In the genomic region with DNA sequence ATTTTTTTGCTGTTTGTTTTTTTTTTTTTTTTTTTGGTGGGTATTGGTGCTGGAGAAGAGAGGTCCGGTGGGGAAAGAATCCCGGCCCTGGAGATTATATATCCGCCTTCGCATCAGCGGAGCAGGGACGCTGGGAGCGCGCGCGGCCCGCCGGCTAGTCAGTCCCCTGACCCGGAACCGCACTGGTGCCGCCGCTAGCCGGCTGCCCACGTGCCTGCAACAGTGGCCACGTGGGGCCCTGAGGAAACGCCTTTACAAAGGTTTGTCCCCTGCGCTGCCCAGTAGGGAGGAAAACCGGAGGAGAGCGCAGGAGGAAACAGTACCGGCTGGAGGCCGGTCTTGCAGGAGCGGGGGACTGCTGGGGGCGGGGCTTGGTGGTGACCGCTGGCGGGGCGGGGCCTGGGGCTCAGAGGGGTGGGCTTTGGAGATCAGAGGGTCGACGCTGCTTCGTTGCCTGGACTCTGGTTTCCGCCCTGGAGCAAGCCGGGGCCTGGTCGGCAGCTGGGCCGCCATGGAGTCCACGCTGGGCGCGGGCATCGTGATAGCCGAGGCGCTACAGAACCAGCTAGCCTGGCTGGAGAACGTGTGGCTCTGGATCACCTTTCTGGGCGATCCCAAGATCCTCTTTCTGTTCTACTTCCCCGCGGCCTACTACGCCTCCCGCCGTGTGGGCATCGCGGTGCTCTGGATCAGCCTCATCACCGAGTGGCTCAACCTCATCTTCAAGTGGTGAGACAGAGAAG, we compare ENCODE assay signal across 1 cellular context.
A peak's percentile ranks its signal among the peaks of the same experiment; 100 is the strongest.
TF ChIP-seq lines count a peak whose summit lies in the region.

A gene with protein sequence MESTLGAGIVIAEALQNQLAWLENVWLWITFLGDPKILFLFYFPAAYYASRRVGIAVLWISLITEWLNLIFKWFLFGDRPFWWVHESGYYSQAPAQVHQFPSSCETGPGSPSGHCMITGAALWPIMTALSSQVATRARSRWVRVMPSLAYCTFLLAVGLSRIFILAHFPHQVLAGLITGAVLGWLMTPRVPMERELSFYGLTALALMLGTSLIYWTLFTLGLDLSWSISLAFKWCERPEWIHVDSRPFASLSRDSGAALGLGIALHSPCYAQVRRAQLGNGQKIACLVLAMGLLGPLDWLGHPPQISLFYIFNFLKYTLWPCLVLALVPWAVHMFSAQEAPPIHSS (plus strand): TSS at position 281 of the 743 bp plus-strand sequence. CDS start 231 bp downstream, at position 512.

TF ChIP-seq in HepG2, 621 proteins besides CTCF, POLR2A, EP300 and RAD21 (continued from another document and continues in another):
- TF ChIP-seq ZNF367 (CRISPR knock-in tag; IDR thresholded peaks at IDR 0.05; ENCODE audit: borderline replicate concordance) (peak; percentile 14; the same call in 1 of the 2 replicates), ZNF703 (CRISPR knock-in tag; IDR thresholded peaks at IDR 0.05; ENCODE audit: borderline replicate concordance) (no peak), ZNF672 (CRISPR knock-in tag; IDR thresholded peaks at IDR 0.05) (peak; percentile 91; the same call in 1 of the 2 replicates), ZNF10 (CRISPR knock-in tag; IDR thresholded peaks at IDR 0.05; ENCODE audit: borderline replicate concordance, low read depth) (0 out of 2 replicates have a peak, but pooled peaks have one; percentile 68), HNF4G (IDR thresholded peaks at IDR 0.05; ENCODE audit: borderline replicate concordance, low read depth, low read length) (peak; percentile 12; the same call in 1 of the 2 replicates), HNF4G (CRISPR knock-in tag; IDR thresholded peaks at IDR 0.05; ENCODE audit: borderline replicate concordance, low read depth) (peak; percentile 38; the same call in 1 of the 2 replicates), NFATC3 (CRISPR knock-in tag; IDR thresholded peaks at IDR 0.05) (no peak), ZNF441 (CRISPR knock-in tag; IDR thresholded peaks at IDR 0.05; ENCODE audit: borderline replicate concordance) (peak; percentile 97), U2AF1 (optimal IDR thresholded peaks at IDR 0.05; ENCODE audit: low read depth, low read length) (no peak), ZNF253 (CRISPR knock-in tag; IDR thresholded peaks at IDR 0.05; ENCODE audit: borderline replicate concordance) (no peak; the same call in 1 of the 2 replicates), REXO4 (CRISPR knock-in tag; IDR thresholded peaks at IDR 0.05; ENCODE audit: borderline replicate concordance) (no peak), ZNF543 (CRISPR knock-in tag; IDR thresholded peaks at IDR 0.05) (peak; percentile 91), FOXC1 (CRISPR knock-in tag; IDR thresholded peaks at IDR 0.05; ENCODE audit: borderline replicate concordance) (peak; percentile 82), ZNF225 (CRISPR knock-in tag; IDR thresholded peaks at IDR 0.05) (peak; percentile 92; the same call in 1 of the 2 replicates), MAFK (conservative IDR thresholded peaks at IDR 0.05 in 1 of 2, IDR thresholded peaks at IDR 0.05 in 1 of 2; ENCODE audit: low read length in 2 of 2) (no peak), ZNF274 (CRISPR knock-in tag; IDR thresholded peaks at IDR 0.05) (peak; percentile 93), TSC22D2 (CRISPR knock-in tag; IDR thresholded peaks at IDR 0.05; ENCODE audit: borderline replicate concordance) (peak; percentile 39; the same call in 1 of the 2 replicates), ZFP82 (CRISPR knock-in tag; IDR thresholded peaks at IDR 0.05; ENCODE audit: borderline replicate concordance) (peak; percentile 97; the same call in 1 of the 2 replicates), ZNF788 (CRISPR knock-in tag; IDR thresholded peaks at IDR 0.05; ENCODE audit: borderline replicate concordance) (peak; percentile 100), ATAD3A (CRISPR knock-in tag; IDR thresholded peaks at IDR 0.05) (no peak), ZKSCAN5 (CRISPR knock-in tag; IDR thresholded peaks at IDR 0.05) (0 out of 2 replicates have a peak, but pooled peaks have one; percentile 59), SMYD3 (CRISPR knock-in tag; IDR thresholded peaks at IDR 0.05) (peak; percentile 80), ZNF207 (IDR thresholded peaks at IDR 0.05; ENCODE audit: borderline replicate concordance) (no peak), SNAPC2 (CRISPR knock-in tag; IDR thresholded peaks at IDR 0.05) (peak; percentile 94)
- TF ChIP-seq, protein P1, sequence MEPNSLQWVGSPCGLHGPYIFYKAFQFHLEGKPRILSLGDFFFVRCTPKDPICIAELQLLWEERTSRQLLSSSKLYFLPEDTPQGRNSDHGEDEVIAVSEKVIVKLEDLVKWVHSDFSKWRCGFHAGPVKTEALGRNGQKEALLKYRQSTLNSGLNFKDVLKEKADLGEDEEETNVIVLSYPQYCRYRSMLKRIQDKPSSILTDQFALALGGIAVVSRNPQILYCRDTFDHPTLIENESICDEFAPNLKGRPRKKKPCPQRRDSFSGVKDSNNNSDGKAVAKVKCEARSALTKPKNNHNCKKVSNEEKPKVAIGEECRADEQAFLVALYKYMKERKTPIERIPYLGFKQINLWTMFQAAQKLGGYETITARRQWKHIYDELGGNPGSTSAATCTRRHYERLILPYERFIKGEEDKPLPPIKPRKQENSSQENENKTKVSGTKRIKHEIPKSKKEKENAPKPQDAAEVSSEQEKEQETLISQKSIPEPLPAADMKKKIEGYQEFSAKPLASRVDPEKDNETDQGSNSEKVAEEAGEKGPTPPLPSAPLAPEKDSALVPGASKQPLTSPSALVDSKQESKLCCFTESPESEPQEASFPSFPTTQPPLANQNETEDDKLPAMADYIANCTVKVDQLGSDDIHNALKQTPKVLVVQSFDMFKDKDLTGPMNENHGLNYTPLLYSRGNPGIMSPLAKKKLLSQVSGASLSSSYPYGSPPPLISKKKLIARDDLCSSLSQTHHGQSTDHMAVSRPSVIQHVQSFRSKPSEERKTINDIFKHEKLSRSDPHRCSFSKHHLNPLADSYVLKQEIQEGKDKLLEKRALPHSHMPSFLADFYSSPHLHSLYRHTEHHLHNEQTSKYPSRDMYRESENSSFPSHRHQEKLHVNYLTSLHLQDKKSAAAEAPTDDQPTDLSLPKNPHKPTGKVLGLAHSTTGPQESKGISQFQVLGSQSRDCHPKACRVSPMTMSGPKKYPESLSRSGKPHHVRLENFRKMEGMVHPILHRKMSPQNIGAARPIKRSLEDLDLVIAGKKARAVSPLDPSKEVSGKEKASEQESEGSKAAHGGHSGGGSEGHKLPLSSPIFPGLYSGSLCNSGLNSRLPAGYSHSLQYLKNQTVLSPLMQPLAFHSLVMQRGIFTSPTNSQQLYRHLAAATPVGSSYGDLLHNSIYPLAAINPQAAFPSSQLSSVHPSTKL (CRISPR knock-in tag; IDR thresholded peaks at IDR 0.05) = peak; percentile 79
- TF ChIP-seq, protein P2, sequence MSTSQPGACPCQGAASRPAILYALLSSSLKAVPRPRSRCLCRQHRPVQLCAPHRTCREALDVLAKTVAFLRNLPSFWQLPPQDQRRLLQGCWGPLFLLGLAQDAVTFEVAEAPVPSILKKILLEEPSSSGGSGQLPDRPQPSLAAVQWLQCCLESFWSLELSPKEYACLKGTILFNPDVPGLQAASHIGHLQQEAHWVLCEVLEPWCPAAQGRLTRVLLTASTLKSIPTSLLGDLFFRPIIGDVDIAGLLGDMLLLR (CRISPR knock-in tag; IDR thresholded peaks at IDR 0.05) = peak; percentile 100
- TF ChIP-seq, protein P3, sequence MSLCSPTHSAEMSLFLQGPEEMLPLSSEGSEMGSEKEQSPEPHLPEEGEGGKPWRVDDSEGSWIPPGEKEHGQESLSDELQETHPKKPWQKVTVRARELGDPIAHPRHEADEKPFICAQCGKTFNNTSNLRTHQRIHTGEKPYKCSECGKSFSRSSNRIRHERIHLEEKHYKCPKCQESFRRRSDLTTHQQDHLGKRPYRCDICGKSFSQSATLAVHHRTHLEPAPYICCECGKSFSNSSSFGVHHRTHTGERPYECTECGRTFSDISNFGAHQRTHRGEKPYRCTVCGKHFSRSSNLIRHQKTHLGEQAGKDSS (CRISPR knock-in tag; IDR thresholded peaks at IDR 0.05; ENCODE audit: borderline replicate concordance, low read depth) = peak; percentile 74; the same call in 1 of the 2 replicates
- TF ChIP-seq, protein P4, sequence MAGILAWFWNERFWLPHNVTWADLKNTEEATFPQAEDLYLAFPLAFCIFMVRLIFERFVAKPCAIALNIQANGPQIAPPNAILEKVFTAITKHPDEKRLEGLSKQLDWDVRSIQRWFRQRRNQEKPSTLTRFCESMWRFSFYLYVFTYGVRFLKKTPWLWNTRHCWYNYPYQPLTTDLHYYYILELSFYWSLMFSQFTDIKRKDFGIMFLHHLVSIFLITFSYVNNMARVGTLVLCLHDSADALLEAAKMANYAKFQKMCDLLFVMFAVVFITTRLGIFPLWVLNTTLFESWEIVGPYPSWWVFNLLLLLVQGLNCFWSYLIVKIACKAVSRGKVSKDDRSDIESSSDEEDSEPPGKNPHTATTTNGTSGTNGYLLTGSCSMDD (CRISPR knock-in tag; IDR thresholded peaks at IDR 0.05) = no peak
- TF ChIP-seq, protein P5, sequence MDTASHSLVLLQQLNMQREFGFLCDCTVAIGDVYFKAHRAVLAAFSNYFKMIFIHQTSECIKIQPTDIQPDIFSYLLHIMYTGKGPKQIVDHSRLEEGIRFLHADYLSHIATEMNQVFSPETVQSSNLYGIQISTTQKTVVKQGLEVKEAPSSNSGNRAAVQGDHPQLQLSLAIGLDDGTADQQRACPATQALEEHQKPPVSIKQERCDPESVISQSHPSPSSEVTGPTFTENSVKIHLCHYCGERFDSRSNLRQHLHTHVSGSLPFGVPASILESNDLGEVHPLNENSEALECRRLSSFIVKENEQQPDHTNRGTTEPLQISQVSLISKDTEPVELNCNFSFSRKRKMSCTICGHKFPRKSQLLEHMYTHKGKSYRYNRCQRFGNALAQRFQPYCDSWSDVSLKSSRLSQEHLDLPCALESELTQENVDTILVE (CRISPR knock-in tag; IDR thresholded peaks at IDR 0.05) = peak; percentile 100
- TF ChIP-seq, protein P6, sequence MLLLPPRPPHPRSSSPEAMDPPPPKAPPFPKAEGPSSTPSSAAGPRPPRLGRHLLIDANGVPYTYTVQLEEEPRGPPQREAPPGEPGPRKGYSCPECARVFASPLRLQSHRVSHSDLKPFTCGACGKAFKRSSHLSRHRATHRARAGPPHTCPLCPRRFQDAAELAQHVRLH (CRISPR knock-in tag; IDR thresholded peaks at IDR 0.05; ENCODE audit: borderline replicate concordance, low read depth) = peak; percentile 98
- TF ChIP-seq, protein P7, sequence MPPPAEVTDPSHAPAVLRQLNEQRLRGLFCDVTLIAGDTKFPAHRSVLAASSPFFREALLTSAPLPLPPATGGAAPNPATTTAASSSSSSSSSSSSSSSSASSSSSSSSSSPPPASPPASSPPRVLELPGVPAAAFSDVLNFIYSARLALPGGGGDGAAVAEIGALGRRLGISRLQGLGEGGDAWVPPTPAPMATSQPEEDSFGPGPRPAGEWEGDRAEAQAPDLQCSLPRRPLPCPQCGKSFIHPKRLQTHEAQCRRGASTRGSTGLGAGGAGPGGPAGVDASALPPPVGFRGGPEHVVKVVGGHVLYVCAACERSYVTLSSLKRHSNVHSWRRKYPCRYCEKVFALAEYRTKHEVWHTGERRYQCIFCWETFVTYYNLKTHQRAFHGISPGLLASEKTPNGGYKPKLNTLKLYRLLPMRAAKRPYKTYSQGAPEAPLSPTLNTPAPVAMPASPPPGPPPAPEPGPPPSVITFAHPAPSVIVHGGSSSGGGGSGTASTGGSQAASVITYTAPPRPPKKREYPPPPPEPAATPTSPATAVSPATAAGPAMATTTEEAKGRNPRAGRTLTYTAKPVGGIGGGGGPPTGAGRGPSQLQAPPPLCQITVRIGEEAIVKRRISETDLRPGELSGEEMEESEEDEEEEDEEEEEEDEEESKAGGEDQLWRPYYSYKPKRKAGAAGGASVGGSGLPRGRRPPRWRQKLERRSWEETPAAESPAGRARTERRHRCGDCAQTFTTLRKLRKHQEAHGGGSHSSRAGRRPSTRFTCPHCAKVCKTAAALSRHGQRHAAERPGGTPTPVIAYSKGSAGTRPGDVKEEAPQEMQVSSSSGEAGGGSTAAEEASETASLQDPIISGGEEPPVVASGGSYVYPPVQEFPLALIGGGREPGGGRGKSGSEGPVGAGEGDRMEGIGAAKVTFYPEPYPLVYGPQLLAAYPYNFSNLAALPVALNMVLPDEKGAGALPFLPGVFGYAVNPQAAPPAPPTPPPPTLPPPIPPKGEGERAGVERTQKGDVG (CRISPR knock-in tag; IDR thresholded peaks at IDR 0.05; ENCODE audit: borderline replicate concordance) = 0 out of 2 replicates have a peak, but pooled peaks have one; percentile 67
- TF ChIP-seq, protein P8, sequence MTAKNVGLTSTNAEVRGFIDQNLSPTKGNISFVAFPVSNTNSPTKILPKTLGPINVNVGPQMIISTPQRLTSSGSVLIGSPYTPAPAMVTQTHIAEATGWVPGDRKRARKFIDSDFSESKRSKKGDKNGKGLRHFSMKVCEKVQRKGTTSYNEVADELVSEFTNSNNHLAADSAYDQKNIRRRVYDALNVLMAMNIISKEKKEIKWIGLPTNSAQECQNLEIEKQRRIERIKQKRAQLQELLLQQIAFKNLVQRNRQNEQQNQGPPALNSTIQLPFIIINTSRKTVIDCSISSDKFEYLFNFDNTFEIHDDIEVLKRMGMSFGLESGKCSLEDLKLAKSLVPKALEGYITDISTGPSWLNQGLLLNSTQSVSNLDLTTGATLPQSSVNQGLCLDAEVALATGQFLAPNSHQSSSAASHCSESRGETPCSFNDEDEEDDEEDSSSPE (CRISPR knock-in tag; IDR thresholded peaks at IDR 0.05) = peak; percentile 98
- TF ChIP-seq, protein P9, sequence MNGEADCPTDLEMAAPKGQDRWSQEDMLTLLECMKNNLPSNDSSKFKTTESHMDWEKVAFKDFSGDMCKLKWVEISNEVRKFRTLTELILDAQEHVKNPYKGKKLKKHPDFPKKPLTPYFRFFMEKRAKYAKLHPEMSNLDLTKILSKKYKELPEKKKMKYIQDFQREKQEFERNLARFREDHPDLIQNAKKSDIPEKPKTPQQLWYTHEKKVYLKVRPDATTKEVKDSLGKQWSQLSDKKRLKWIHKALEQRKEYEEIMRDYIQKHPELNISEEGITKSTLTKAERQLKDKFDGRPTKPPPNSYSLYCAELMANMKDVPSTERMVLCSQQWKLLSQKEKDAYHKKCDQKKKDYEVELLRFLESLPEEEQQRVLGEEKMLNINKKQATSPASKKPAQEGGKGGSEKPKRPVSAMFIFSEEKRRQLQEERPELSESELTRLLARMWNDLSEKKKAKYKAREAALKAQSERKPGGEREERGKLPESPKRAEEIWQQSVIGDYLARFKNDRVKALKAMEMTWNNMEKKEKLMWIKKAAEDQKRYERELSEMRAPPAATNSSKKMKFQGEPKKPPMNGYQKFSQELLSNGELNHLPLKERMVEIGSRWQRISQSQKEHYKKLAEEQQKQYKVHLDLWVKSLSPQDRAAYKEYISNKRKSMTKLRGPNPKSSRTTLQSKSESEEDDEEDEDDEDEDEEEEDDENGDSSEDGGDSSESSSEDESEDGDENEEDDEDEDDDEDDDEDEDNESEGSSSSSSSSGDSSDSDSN (CRISPR knock-in tag; IDR thresholded peaks at IDR 0.05) = peak; percentile 95
- TF ChIP-seq, protein P10, sequence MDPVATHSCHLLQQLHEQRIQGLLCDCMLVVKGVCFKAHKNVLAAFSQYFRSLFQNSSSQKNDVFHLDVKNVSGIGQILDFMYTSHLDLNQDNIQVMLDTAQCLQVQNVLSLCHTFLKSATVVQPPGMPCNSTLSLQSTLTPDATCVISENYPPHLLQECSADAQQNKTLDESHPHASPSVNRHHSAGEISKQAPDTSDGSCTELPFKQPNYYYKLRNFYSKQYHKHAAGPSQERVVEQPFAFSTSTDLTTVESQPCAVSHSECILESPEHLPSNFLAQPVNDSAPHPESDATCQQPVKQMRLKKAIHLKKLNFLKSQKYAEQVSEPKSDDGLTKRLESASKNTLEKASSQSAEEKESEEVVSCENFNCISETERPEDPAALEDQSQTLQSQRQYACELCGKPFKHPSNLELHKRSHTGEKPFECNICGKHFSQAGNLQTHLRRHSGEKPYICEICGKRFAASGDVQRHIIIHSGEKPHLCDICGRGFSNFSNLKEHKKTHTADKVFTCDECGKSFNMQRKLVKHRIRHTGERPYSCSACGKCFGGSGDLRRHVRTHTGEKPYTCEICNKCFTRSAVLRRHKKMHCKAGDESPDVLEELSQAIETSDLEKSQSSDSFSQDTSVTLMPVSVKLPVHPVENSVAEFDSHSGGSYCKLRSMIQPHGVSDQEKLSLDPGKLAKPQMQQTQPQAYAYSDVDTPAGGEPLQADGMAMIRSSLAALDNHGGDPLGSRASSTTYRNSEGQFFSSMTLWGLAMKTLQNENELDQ (CRISPR knock-in tag; IDR thresholded peaks at IDR 0.05; ENCODE audit: borderline replicate concordance) = 0 out of 2 replicates have a peak, but pooled peaks have one; percentile 22
